Comparison of ENCODE assay signal across 1 cellular context in the genomic region with DNA sequence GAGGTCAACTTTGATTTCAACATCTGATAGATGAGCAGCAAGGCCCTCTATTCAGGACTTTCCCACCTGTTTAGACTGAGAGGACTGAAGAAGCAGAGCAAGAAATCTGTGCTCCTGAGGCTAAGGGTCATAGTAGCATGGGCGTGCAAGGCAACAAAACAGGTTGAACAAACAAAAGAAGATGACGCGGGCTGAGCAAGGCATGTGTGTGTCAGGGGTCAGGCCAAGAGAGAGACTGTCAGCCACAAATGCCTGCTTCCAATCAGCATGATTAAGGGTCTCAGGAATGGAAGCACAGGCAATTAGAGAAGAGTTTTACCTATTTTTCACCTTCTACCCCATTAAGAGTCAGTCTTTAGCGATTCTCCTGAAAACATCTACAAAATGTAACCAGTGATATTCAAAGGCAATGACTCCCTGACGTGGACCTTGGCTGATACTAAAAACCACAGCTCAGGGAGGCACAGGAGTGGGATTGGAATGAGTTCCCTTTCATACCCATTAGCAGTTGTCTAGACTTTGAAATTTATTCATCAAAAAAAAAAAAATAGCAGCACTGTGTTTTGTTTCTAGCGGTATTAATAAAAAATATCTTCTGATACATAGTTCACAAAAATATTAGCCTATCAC.
TF ChIP-seq lines count a peak whose summit lies in the region.

No MANE protein-coding gene starts in this region.

TF ChIP-seq in WTC11, 78 proteins besides CTCF, POLR2A, EP300 and RAD21 (continued from another document):
- TF ChIP-seq, protein P1, sequence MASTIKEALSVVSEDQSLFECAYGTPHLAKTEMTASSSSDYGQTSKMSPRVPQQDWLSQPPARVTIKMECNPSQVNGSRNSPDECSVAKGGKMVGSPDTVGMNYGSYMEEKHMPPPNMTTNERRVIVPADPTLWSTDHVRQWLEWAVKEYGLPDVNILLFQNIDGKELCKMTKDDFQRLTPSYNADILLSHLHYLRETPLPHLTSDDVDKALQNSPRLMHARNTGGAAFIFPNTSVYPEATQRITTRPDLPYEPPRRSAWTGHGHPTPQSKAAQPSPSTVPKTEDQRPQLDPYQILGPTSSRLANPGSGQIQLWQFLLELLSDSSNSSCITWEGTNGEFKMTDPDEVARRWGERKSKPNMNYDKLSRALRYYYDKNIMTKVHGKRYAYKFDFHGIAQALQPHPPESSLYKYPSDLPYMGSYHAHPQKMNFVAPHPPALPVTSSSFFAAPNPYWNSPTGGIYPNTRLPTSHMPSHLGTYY (CRISPR knock-in tag; IDR thresholded peaks at IDR 0.05) = no peak
- TF ChIP-seq, protein P2, sequence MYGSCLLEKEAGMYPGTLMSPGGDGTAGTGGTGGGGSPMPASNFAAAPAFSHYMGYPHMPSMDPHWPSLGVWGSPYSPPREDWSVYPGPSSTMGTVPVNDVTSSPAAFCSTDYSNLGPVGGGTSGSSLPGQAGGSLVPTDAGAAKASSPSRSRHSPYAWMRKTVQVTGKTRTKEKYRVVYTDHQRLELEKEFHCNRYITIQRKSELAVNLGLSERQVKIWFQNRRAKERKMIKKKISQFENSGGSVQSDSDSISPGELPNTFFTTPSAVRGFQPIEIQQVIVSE (CRISPR knock-in tag; IDR thresholded peaks at IDR 0.05; ENCODE audit: borderline replicate concordance) = no peak
- TF ChIP-seq ZBTB21 (CRISPR knock-in tag; IDR thresholded peaks at IDR 0.05; ENCODE audit: borderline replicate concordance) = no peak
- TF ChIP-seq SP1 (CRISPR knock-in tag; conservative IDR thresholded peaks at IDR 0.05) = no peak
- TF ChIP-seq, protein P3, sequence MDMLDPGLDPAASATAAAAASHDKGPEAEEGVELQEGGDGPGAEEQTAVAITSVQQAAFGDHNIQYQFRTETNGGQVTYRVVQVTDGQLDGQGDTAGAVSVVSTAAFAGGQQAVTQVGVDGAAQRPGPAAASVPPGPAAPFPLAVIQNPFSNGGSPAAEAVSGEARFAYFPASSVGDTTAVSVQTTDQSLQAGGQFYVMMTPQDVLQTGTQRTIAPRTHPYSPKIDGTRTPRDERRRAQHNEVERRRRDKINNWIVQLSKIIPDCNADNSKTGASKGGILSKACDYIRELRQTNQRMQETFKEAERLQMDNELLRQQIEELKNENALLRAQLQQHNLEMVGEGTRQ (CRISPR knock-in tag; IDR thresholded peaks at IDR 0.05) = no peak
- TF ChIP-seq, protein P4, sequence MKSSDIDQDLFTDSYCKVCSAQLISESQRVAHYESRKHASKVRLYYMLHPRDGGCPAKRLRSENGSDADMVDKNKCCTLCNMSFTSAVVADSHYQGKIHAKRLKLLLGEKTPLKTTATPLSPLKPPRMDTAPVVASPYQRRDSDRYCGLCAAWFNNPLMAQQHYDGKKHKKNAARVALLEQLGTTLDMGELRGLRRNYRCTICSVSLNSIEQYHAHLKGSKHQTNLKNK (CRISPR knock-in tag; IDR thresholded peaks at IDR 0.05) = no peak
- TF ChIP-seq, protein P5, sequence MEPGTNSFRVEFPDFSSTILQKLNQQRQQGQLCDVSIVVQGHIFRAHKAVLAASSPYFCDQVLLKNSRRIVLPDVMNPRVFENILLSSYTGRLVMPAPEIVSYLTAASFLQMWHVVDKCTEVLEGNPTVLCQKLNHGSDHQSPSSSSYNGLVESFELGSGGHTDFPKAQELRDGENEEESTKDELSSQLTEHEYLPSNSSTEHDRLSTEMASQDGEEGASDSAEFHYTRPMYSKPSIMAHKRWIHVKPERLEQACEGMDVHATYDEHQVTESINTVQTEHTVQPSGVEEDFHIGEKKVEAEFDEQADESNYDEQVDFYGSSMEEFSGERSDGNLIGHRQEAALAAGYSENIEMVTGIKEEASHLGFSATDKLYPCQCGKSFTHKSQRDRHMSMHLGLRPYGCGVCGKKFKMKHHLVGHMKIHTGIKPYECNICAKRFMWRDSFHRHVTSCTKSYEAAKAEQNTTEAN (CRISPR knock-in tag; IDR thresholded peaks at IDR 0.05) = no peak
- TF ChIP-seq ETV6 (CRISPR knock-in tag; IDR thresholded peaks at IDR 0.05) = no peak
- no peak for TF ChIP-seq ZNF671 (CRISPR knock-in tag; IDR thresholded peaks at IDR 0.05)
- no peak for TF ChIP-seq ZNF396 (CRISPR knock-in tag; IDR thresholded peaks at IDR 0.05; ENCODE audit: borderline replicate concordance)
